1 cellular context compared by ENCODE assay signal in genomic region chr18:11956371-11957308, GRCh38.
TF ChIP-seq lines count a peak whose summit lies in the region.

No MANE protein-coding gene starts in this region.

TF ChIP-seq in IMR-90, 13 proteins besides CTCF, POLR2A, EP300 and RAD21 (continued from another document):
- TF ChIP-seq ELK1 (IDR thresholded peaks at IDR 0.05; ENCODE audit: borderline replicate concordance, low read depth, low read length) = no peak
- no peak for TF ChIP-seq CHD1 (IDR thresholded peaks at IDR 0.05; ENCODE audit: low read depth, low read length)
- no peak for TF ChIP-seq MAZ (IDR thresholded peaks at IDR 0.05; ENCODE audit: borderline replicate concordance, low read depth, low read length)
